ENCODE assay signal across 9 cellular contexts in genomic region chr20:50724851-50725721, GRCh38. TPM values are rescaled to one million over a fixed set of nuclear protein-coding genes. Genes with fewer than 3 reads are reported as not detected.
DNase-seq lines count a peak whose midpoint lies in the region; ATAC-seq and TF ChIP-seq lines count a peak whose summit lies in the region.
"Had no signal": no experiment of that assay in that cellular context is flagged by ENCODE, and none has a peak within 500 bp of the region (broad histone marks: within the 10 kb centered on the region; RNA-seq: fewer than 3 reads in every experiment).

No MANE protein-coding gene starts in this region.

- H3K9me3 Mint-ChIP-seq in CD8-positive, alpha-beta T cell = no peaks in the 10 kb centered on the region

- WGBS in mesendoderm (ENCODE audit: extremely low coverage, insufficient coverage, low lambda C conversion rate) = no CpG with 5 or more reads among the region's 14 CpGs

- no peak overlapping the region for H3K4ac ChIP-seq in mesendoderm (ENCODE audit: low read depth, low read length)

- H3K4me1 ChIP-seq in NT2/D1 (ENCODE audit: insufficient read depth, insufficient read length) (peaks cover 15% of the 10 kb centered on the region), breast epithelium (peaks cover 0 to 9% of the 10 kb centered on the region in 2 donors), mesendoderm (ENCODE audit: control insufficient read depth, low read depth, low read length) (peaks cover 9% of the 10 kb centered on the region)
- no peaks in the 10 kb centered on the region for H3K4me1 ChIP-seq in CD8-positive, alpha-beta T cell (ENCODE audit: insufficient read depth, low read length)

- POLR2A ChIA-PET in CD8-positive, alpha-beta T cell (lab: Charles Lee) = interaction anchor here (0.9 kb wide), 1 partner anchor 12 kb away, joined by 3 read pairs; no protein-coding TSS in a partner anchor

- no peaks in the 10 kb centered on the region for H3K79me1 ChIP-seq in mesendoderm (ENCODE audit: low read length)

- peak overlapping the region; percentile 25 for H3K56ac ChIP-seq in mesendoderm (ENCODE audit: low read length)

- no peak for ATAC-seq in GM21825 (IDR thresholded peaks at IDR 0.05; ENCODE audit: unreplicated experiment)
- no peak for ATAC-seq in CD8-positive, alpha-beta T cell

- no peak overlapping the region for H2BK120ac ChIP-seq in mesendoderm (ENCODE audit: low read depth, low read length)

- no peak overlapping the region for H2AK5ac ChIP-seq in mesendoderm (ENCODE audit: low read length)

- intact Hi-C loops in breast epithelium (cut with DNase I; ENCODE audit: low total_unique reads) = no loop called here
- intact Hi-C loops in CD8-positive, alpha-beta T cell (cut with DNase I, micrococcal nuclease) = no loop called here

- H3K79me2 ChIP-seq in mesendoderm (ENCODE audit: control insufficient read depth, insufficient read depth, low read length) = no peaks in the 10 kb centered on the region

- H3K23ac ChIP-seq in mesendoderm (ENCODE audit: low read length) = no peak overlapping the region

- H3K4me3 Mint-ChIP-seq in CD8-positive, alpha-beta T cell = no peak overlapping the region

- TF ChIP-seq POLR2A in breast epithelium (IDR thresholded peaks at IDR 0.05) = no peak

- CTCF ChIA-PET in CD8-positive, alpha-beta T cell (lab: Charles Lee) = no interaction called here

- no peak for TF ChIP-seq CTCF in breast epithelium (IDR thresholded peaks at IDR 0.05)
- no peak for TF ChIP-seq CTCF in CD8-positive, alpha-beta T cell (IDR thresholded peaks at IDR 0.05)

- no peaks in the 10 kb centered on the region for H3K36me3 ChIP-seq in NT2/D1 (ENCODE audit: insufficient read depth, insufficient read length, low read length)
- H3K36me3 ChIP-seq in breast epithelium = no peaks in the 10 kb centered on the region
- H3K36me3 ChIP-seq in mesendoderm (ENCODE audit: control insufficient read depth, insufficient read depth, low read length) = no peaks in the 10 kb centered on the region
- no peaks in the 10 kb centered on the region for H3K36me3 ChIP-seq in CD8-positive, alpha-beta T cell (ENCODE audit: insufficient read depth, low read length)
- H3K36me3 ChIP-seq: HAP-1 had no signal

- peak; percentile 83 for DNase-seq in D341Med (ENCODE audit: low spot score)
- DNase-seq in NT2/D1 (ENCODE audit: low read depth, low spot score) = no peak
- peak; percentile 73 to 89 for DNase-seq in breast epithelium (ENCODE audit: low spot score in 2 of 2)
- peak; percentile 75 for DNase-seq in mesendoderm
- DNase-seq in stimulated activated CD8-positive, alpha-beta memory T cell treated with anti-CD3 and anti-CD28 coated beads, Interleukin-4, amount 100 ng/mL, for 48 hours = peak; percentile 84
- no peak for DNase-seq in NCI-H345 treated with DMSO at 0.1 percent for 48 hours (lab: John Stamatoyannopoulos, UW; ENCODE audit: unreplicated experiment)
- DNase-seq in CD8-positive, alpha-beta T cell = no peak

- H4K8ac ChIP-seq in mesendoderm (ENCODE audit: low read depth, low read length) = no peak overlapping the region

- H3K36me3 Mint-ChIP-seq in CD8-positive, alpha-beta T cell = no peaks in the 10 kb centered on the region

- peak overlapping the region; percentile 46 for H3K9ac ChIP-seq in NT2/D1 (ENCODE audit: insufficient read length, low read depth)
- no peak overlapping the region for H3K9ac ChIP-seq in mesendoderm (ENCODE audit: low read length)

- H3K27ac ChIP-seq in breast epithelium (peak overlapping the region; percentile 65 to 76), mesendoderm (ENCODE audit: low read depth, low read length) (no peak overlapping the region)
- H3K27ac ChIP-seq in CD8-positive, alpha-beta T cell (ENCODE audit: low read depth, low read length) = no peak overlapping the region

- no peaks in the 10 kb centered on the region for H3K9me3 ChIP-seq in NT2/D1 (ENCODE audit: insufficient read depth, low read length)
- no peaks in the 10 kb centered on the region for H3K9me3 ChIP-seq in breast epithelium
- H3K9me3 ChIP-seq in CD8-positive, alpha-beta T cell (ENCODE audit: low read length) = no peaks in the 10 kb centered on the region

- peak overlapping the region; percentile 78 for H3K18ac ChIP-seq in mesendoderm (ENCODE audit: low read length)

- H2BK15ac ChIP-seq in mesendoderm (replicated peaks; ENCODE audit: low read depth) = no peak overlapping the region

- no peak overlapping the region for H4K5ac ChIP-seq in mesendoderm (ENCODE audit: low read length)

- H2BK5ac ChIP-seq in mesendoderm (ENCODE audit: low read length) = no peak overlapping the region

- H3K27me3 ChIP-seq in NT2/D1 (ENCODE audit: insufficient read depth, insufficient read length) = no peaks in the 10 kb centered on the region
- no peaks in the 10 kb centered on the region for H3K27me3 ChIP-seq in breast epithelium
- H3K27me3 ChIP-seq in mesendoderm (ENCODE audit: insufficient read depth, low read length, poor library complexity) = no peaks in the 10 kb centered on the region
- H3K27me3 ChIP-seq in CD8-positive, alpha-beta T cell (ENCODE audit: insufficient read depth, low read length) = no peaks in the 10 kb centered on the region

- H3K27me3 Mint-ChIP-seq in CD8-positive, alpha-beta T cell (ENCODE audit: low read depth) = no peaks in the 10 kb centered on the region

- H3K4me2 ChIP-seq in mesendoderm (ENCODE audit: low read length) = no peak overlapping the region

- H3K4me3 ChIP-seq in NT2/D1 (ENCODE audit: insufficient read length, low read depth) (no peak overlapping the region), breast epithelium (peak overlapping the region in 1 of 3 donors; percentile 19), mesendoderm (ENCODE audit: low read length) (no peak overlapping the region)
- H3K4me3 ChIP-seq in CD8-positive, alpha-beta T cell (ENCODE audit: low read depth, low read length) = no peak overlapping the region
- H3K4me3 ChIP-seq: HAP-1 had no signal

- no peaks in the 10 kb centered on the region for H3K4me1 Mint-ChIP-seq in CD8-positive, alpha-beta T cell (ENCODE audit: low read depth)

- H3K27ac Mint-ChIP-seq in CD8-positive, alpha-beta T cell = no peak overlapping the region

RNA-seq across cellular contexts. Expression of gene PARD6B, which starts 6.3 kb away (rescaled TPM):
- total RNA-seq in breast epithelium = 10 to 100 TPM in 2 of 3 donors, 1 to 10 TPM in 1; 1.4 to 30.6 (median 13.4) TPM
- polyA plus RNA-seq in mesendoderm (2013, experiment 1 of 2) = 4.0 TPM
- polyA plus RNA-seq in mesendoderm (2013, experiment 2 of 2) = 3.9 TPM
- total RNA-seq in CD8-positive, alpha-beta T cell = 1 to 10 TPM; 5.6 to 6.3 TPM

RNA-seq across cellular contexts. Expression of gene RIPOR3, which starts 33.7 kb away (rescaled TPM):
- total RNA-seq in breast epithelium = 10 to 100 TPM in 2 of 3 donors, 1 to 10 TPM in 1; 4.5 to 35.5 (median 26.9) TPM
- polyA plus RNA-seq in mesendoderm (2013, experiment 1 of 2) = 0.06 TPM
- polyA plus RNA-seq in mesendoderm (2013, experiment 2 of 2) = 0.11 TPM
- not detected for total RNA-seq in CD8-positive, alpha-beta T cell

Comparison
In these comparisons a context has a peak if more than half of its experiments do, and no peak if none do; other contexts are left out.
1. DNase-seq: peak in D341Med (single experiment), breast epithelium (2 of 2), mesendoderm (single experiment) and stimulated activated CD8-positive, alpha-beta memory T cell treated with anti-CD3 and anti-CD28 coated beads, Interleukin-4, amount 100 ng/mL, for 48 hours (single experiment); none in NT2/D1 (single experiment), NCI-H345 treated with DMSO at 0.1 percent for 48 hours (single experiment) and CD8-positive, alpha-beta T cell (0 of 7).
2. H3K27ac ChIP-seq: peak in breast epithelium (2 of 2); none in mesendoderm (single experiment) and CD8-positive, alpha-beta T cell (single experiment).
3. RNA of gene RIPOR3, which starts 33.7 kb away (total RNA-seq): 4.5 to 35.5 TPM in breast epithelium; not detected in CD8-positive, alpha-beta T cell; every median in the first group is over 4 times any median in the second.